In genomic region chr19:5131866-5132561, GRCh38 we compare ENCODE assay signal across 10 cellular contexts.
DNase-seq lines count a peak whose midpoint lies in the region; TF ChIP-seq lines count a peak whose summit lies in the region.
"Had no signal": no experiment of that assay in that cellular context is flagged by ENCODE, and none has a peak within 500 bp of the region (broad histone marks: within the 10 kb centered on the region; RNA-seq: fewer than 3 reads in every experiment).

No MANE protein-coding gene starts in this region.

- peak in 1 of 5 donors; percentile 64 for DNase-seq in CD8-positive, alpha-beta memory T cell
- DNase-seq in activated CD8-positive, alpha-beta memory T cell treated with anti-CD3 and anti-CD28 coated beads, Interleukin-2, amount 50 U/mL, for 4 hours: peak; percentile 44
- DNase-seq in Ammon's horn (ENCODE audit: low spot score) (no peak), NCI-H446 treated with DMSO at 0.1 percent for 48 hours (lab: John Stamatoyannopoulos, UW) (no peak), vagina (ENCODE audit: extremely low spot score in 2 of 2) (no peak), NCI-H146 treated with DMSO at 0.1 percent for 48 hours (lab: John Stamatoyannopoulos, UW; ENCODE audit: unreplicated experiment) (no peak)
- DNase-seq: NCI-H1048, T-helper 1 cell had no signal

- H3K4me1 ChIP-seq in CD8-positive, alpha-beta memory T cell (ENCODE audit: insufficient read depth, low read length): peaks cover 28% of the 10 kb centered on the region
- peaks cover 31% of the 10 kb centered on the region for H3K4me1 ChIP-seq in mononuclear cell (ENCODE audit: insufficient read depth, low read length)
- H3K4me1 ChIP-seq in vagina: peaks cover 27% of the 10 kb centered on the region

- peaks cover 16 to 26% (median 20%) of the 10 kb centered on the region in 3 donors for H3K4me1 Mint-ChIP-seq in CD8-positive, alpha-beta memory T cell

- POLR2A ChIA-PET in CD8-positive, alpha-beta memory T cell (lab: Charles Lee): interaction anchor here (0.7 kb wide), 1 partner anchor 15 kb away, joined by 3 read pairs; no protein-coding TSS in a partner anchor

- no peak overlapping the region for H3K27ac ChIP-seq in CD8-positive, alpha-beta memory T cell (ENCODE audit: low read depth, low read length)
- no peak overlapping the region for H3K27ac ChIP-seq in vagina

- peak overlapping the region in 5 of 7 donors; percentile 55 to 79 (median 71) for H3K4me3 Mint-ChIP-seq in CD8-positive, alpha-beta memory T cell

- H3K27me3 Mint-ChIP-seq in CD8-positive, alpha-beta memory T cell: no peaks in the 10 kb centered on the region

- H3K27ac Mint-ChIP-seq in CD8-positive, alpha-beta memory T cell: peak overlapping the region in 5 of 8 donors; percentile 47 to 92 (median 74)

- no peaks in the 10 kb centered on the region for H3K9me3 ChIP-seq in CD8-positive, alpha-beta memory T cell (ENCODE audit: low read length)
- no peaks in the 10 kb centered on the region for H3K9me3 ChIP-seq in mononuclear cell (ENCODE audit: low read depth, low read length)
- H3K9me3 ChIP-seq in vagina: no peaks in the 10 kb centered on the region

- H3K36me3 Mint-ChIP-seq in CD8-positive, alpha-beta memory T cell: peaks cover 0 to 39% (median 2%) of the 10 kb centered on the region in 3 donors

- intact Hi-C loops in vagina (cut with DNase I): no loop called here

- CTCF ChIA-PET in CD8-positive, alpha-beta memory T cell (lab: Charles Lee): no interaction called here

- TF ChIP-seq POLR2A in GM19099 (IDR thresholded peaks at IDR 0.05; ENCODE audit: extremely low read depth, insufficient read length, low read depth) (peak; percentile 33), vagina (IDR thresholded peaks at IDR 0.05) (no peak)

- H3K4me3 ChIP-seq in CD8-positive, alpha-beta memory T cell (ENCODE audit: low read length): no peak overlapping the region
- H3K4me3 ChIP-seq in mononuclear cell (ENCODE audit: low read length) (peak overlapping the region; percentile 24), vagina (no peak overlapping the region)

- TF ChIP-seq CTCF in vagina (IDR thresholded peaks at IDR 0.05): no peak

- H3K27me3 ChIP-seq in CD8-positive, alpha-beta memory T cell (ENCODE audit: insufficient read depth, low read length, poor library complexity, severe bottlenecking): no peaks in the 10 kb centered on the region
- no peaks in the 10 kb centered on the region for H3K27me3 ChIP-seq in mononuclear cell (ENCODE audit: insufficient read depth, low read length)
- H3K27me3 ChIP-seq in vagina: no peaks in the 10 kb centered on the region

- no peaks in the 10 kb centered on the region for H3K36me3 ChIP-seq in CD8-positive, alpha-beta memory T cell (ENCODE audit: insufficient read depth, low read length)
- peaks cover 0 to 46% of the 10 kb centered on the region in 2 donors for H3K36me3 ChIP-seq in vagina

- no peaks in the 10 kb centered on the region for H3K9me3 Mint-ChIP-seq in CD8-positive, alpha-beta memory T cell
